ENCODE assay signal across 24 cellular contexts in genomic region chr4:163967710-163968109, GRCh38.
DNase-seq lines count a peak whose midpoint lies in the region; ATAC-seq and TF ChIP-seq lines count a peak whose summit lies in the region.
"Had no signal": no experiment of that assay in that cellular context is flagged by ENCODE, and none has a peak within 500 bp of the region (broad histone marks: within the 10 kb centered on the region; RNA-seq: fewer than 3 reads in every experiment).

No MANE protein-coding gene starts in this region.

- no peaks in the 10 kb centered on the region for H3K9me3 ChIP-seq in DOHH2 (ENCODE audit: control insufficient read depth, insufficient read depth, low read length)
- H3K9me3 ChIP-seq in endodermal cell (ENCODE audit: control insufficient read depth, low read length) = no peaks in the 10 kb centered on the region
- H3K9me3 ChIP-seq: A549; BE2C; BLaER1 treated with 17β-estradiol and CSF1 and Interleukin-3, amounts not matched to agents 10 nM and 100 nM had no signal

- H4K20me1 ChIP-seq in DOHH2 (ENCODE audit: control insufficient read depth, insufficient read depth, low read depth, low read length) = no peaks in the 10 kb centered on the region
- H4K20me1 ChIP-seq: BLaER1 treated with 17β-estradiol and CSF1 and Interleukin-3, amounts not matched to agents 10 nM and 100 nM had no signal

- H3K4me2 ChIP-seq in DOHH2 (ENCODE audit: low read length) = peak overlapping the region; percentile 27; the same call in 1 of the 2 replicates
- H3K4me2 ChIP-seq: A549; BLaER1 treated with 17β-estradiol and CSF1 and Interleukin-3, amounts not matched to agents 10 nM and 100 nM; GM23338 had no signal

- H3K4me1 ChIP-seq in DOHH2 (ENCODE audit: control insufficient read depth, low read length) (peaks cover 9% of the 10 kb centered on the region), endodermal cell (ENCODE audit: control insufficient read depth, insufficient read depth, low read length) (peaks cover 6% of the 10 kb centered on the region)
- H3K4me1 ChIP-seq: A549; BE2C; BLaER1 treated with 17β-estradiol and CSF1 and Interleukin-3, amounts not matched to agents 10 nM and 100 nM had no signal

- H3K4me3 Mint-ChIP-seq in endodermal cell = no peak overlapping the region
- H3K4me3 Mint-ChIP-seq: CD14-positive monocyte; CD4-positive, alpha-beta T cell; CD8-positive, alpha-beta memory T cell; GM23338; H9 had no signal

- H3K36me3 ChIP-seq in DOHH2 (ENCODE audit: control insufficient read depth, low read length) (no peaks in the 10 kb centered on the region), endodermal cell (ENCODE audit: control insufficient read depth, insufficient read depth, low read length) (no peaks in the 10 kb centered on the region)
- H3K36me3 ChIP-seq: BE2C; BLaER1 treated with 17β-estradiol and CSF1 and Interleukin-3, amounts not matched to agents 10 nM and 100 nM had no signal

- no peak for DNase-seq in endodermal cell
- DNase-seq in DMS 273 (lab: John Stamatoyannopoulos, UW; ENCODE audit: unreplicated experiment) = no peak
- no peak for DNase-seq in SW 1271 (lab: John Stamatoyannopoulos, UW)
- DNase-seq: 8988T; ACHN; AML-193; BE2C; CD4-positive, alpha-beta T cell; CD8-positive, alpha-beta memory T cell; DMS153; DND-41; EL; GDM1; H9 had no signal

- ATAC-seq in GM18907 (IDR thresholded peaks at IDR 0.05; ENCODE audit: unreplicated experiment) (peak; percentile 6), HG03342 (IDR thresholded peaks at IDR 0.05; ENCODE audit: unreplicated experiment) (peak; percentile 9), HG03565 (IDR thresholded peaks at IDR 0.05; ENCODE audit: unreplicated experiment) (no peak)
- ATAC-seq: A549, GM12878, GM23338, HCT116 had no signal

- H3F3A ChIP-seq in DOHH2 (ENCODE audit: control insufficient read depth, insufficient read depth) = no peaks in the 10 kb centered on the region

- H3K27ac ChIP-seq in DOHH2 (ENCODE audit: low read depth, low read length) = no peak overlapping the region
- H3K27ac ChIP-seq in endodermal cell (ENCODE audit: low read depth, low read length) = no peak overlapping the region
- H3K27ac ChIP-seq: A549; BLaER1 treated with 17β-estradiol and CSF1 and Interleukin-3, amounts not matched to agents 10 nM and 100 nM had no signal

- H3K9me2 ChIP-seq in DOHH2 (replicated peaks; ENCODE audit: control insufficient read depth, low read length) = no peaks in the 10 kb centered on the region

- no peaks in the 10 kb centered on the region for H3K27me3 ChIP-seq in DOHH2 (ENCODE audit: control insufficient read depth, low read length)
- H3K27me3 ChIP-seq in endodermal cell (ENCODE audit: control insufficient read depth, insufficient read depth, low read length, poor library complexity, severe bottlenecking) = no peaks in the 10 kb centered on the region
- H3K27me3 ChIP-seq: BE2C; BLaER1 treated with 17β-estradiol and CSF1 and Interleukin-3, amounts not matched to agents 10 nM and 100 nM had no signal

- no peaks in the 10 kb centered on the region for H3K79me2 ChIP-seq in DOHH2 (ENCODE audit: control insufficient read depth, low read length)

- no peak overlapping the region for H3K9ac ChIP-seq in endodermal cell (ENCODE audit: extremely low read depth, low read length, poor library complexity, severe bottlenecking)
- H3K9ac ChIP-seq: BLaER1 treated with 17β-estradiol and CSF1 and Interleukin-3, amounts not matched to agents 10 nM and 100 nM had no signal

- no peak for TF ChIP-seq CTCF in DOHH2 (IDR thresholded peaks at IDR 0.05; ENCODE audit: low read depth, low read length, poor library complexity, severe bottlenecking)
- TF ChIP-seq CTCF in endodermal cell (conservative IDR thresholded peaks at IDR 0.05) = no peak

- H3K36me3 Mint-ChIP-seq in endodermal cell (ENCODE audit: low read depth) = no peaks in the 10 kb centered on the region
- H3K36me3 Mint-ChIP-seq: CD14-positive monocyte had no signal

- H3K9me3 Mint-ChIP-seq in endodermal cell = no peaks in the 10 kb centered on the region
- H3K9me3 Mint-ChIP-seq: CD4-positive, alpha-beta T cell; GM23338; H9 had no signal

- H3K27me3 Mint-ChIP-seq in endodermal cell (ENCODE audit: insufficient read depth) = no peaks in the 10 kb centered on the region
- H3K27me3 Mint-ChIP-seq: CD4-positive, alpha-beta T cell; CD8-positive, alpha-beta memory T cell had no signal

- peaks cover 9% of the 10 kb centered on the region for H3K4me1 Mint-ChIP-seq in endodermal cell
- H3K4me1 Mint-ChIP-seq: CD14-positive monocyte; CD8-positive, alpha-beta memory T cell; GM23338; H9 had no signal

- no peak overlapping the region; the same call in 1 of the 2 replicates for H3K4me3 ChIP-seq in DOHH2 (ENCODE audit: low read length)
- no peak overlapping the region for H3K4me3 ChIP-seq in endodermal cell (ENCODE audit: low read length)
- H3K4me3 ChIP-seq: A549; BLaER1 treated with 17β-estradiol and CSF1 and Interleukin-3, amounts not matched to agents 10 nM and 100 nM; GM12878; GM23338 had no signal

- no peak overlapping the region for H3K27ac Mint-ChIP-seq in endodermal cell
- H3K27ac Mint-ChIP-seq: CD14-positive monocyte; CD4-positive, alpha-beta T cell; CD8-positive, alpha-beta memory T cell; GM23338; H9 had no signal

- 92% methylated on average over 1 of the region's 1 CpG; no CpG with 5 or more reads in 1 of the 2 experiments for WGBS in endodermal cell (ENCODE audit: insufficient coverage in 1 of 2, insufficient read length in 1 of 2), 2 experiments
